Comparison of ENCODE assay signal across 3 cellular contexts in the genomic region with DNA sequence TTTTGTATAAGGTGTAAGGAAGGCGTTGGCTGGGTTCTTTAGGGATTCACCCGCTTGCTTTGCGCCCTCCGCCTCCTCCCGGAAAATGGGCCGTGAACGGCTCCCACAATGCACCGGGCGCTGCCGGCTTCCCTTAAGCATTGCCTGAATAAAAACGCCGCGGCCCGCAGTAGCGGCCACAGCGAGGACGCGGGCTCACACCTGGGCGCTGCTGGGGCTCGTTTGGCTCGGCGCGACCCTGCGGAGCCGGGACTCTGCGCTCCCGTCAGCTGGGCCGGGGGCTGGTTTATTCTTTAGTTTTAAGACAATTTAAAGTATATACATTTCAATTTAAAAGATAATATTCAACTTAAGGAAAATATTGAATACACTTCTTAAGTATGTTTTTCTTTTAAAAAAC.
"Had no signal": no experiment of that assay in that cellular context is flagged by ENCODE, and none has a peak within 500 bp of the region (broad histone marks: within the 10 kb centered on the region; RNA-seq: fewer than 3 reads in every experiment).

No MANE protein-coding gene starts in this region.

- DNase-seq: GDM1, GF-D8 had no signal

- ATAC-seq: GM12878 had no signal

- H3K4me3 ChIP-seq: GM12878 had no signal
